In the genomic region with DNA sequence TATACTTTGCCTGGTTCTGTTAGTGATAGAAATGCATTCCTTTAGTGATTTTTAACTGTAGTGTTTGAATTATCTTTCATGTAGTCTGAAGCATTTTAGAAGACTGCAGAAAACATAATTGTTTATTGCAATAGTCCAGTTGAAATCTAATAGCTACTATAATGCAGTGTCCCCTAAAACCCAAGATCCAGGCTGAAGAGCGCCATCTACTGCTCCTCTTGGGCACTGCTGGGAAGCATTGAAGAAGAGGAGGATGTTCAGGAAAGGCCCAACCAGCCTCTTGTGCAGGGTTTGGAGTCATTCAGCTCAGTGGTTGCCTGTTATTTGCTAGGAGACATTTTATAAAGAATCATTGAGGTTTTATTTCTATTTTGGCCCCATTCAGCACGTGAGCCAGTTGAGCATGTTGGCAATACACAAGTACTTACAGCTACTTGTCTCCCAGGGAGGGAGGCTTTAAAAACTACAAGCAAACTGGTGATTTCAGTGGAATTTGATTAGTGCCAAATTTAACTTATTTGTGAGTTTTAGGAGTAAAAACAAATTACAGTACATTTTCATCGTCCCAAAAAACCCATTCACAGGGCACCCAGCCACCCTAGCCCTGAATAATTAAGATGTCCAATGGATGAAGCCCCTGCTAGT, we compare ENCODE assay signal across 8 cellular contexts.
DNase-seq lines count a peak whose midpoint lies in the region; ATAC-seq and TF ChIP-seq lines count a peak whose summit lies in the region.

No MANE protein-coding gene starts in this region.

- H3K36me3 ChIP-seq in left lung = peaks cover 0 to 87% of the 10 kb centered on the region in 2 donors

- DNase-seq in SIG-M5 treated with dmso at 0.1 percent for 504 hours (lab: John Stamatoyannopoulos, UW; ENCODE audit: unreplicated experiment) (peak; percentile 40), SIG-M5 (lab: John Stamatoyannopoulos, UW) (no peak), NCI-H2107 treated with DMSO at 0.1 percent for 48 hours (lab: John Stamatoyannopoulos, UW; ENCODE audit: unreplicated experiment) (peak; percentile 53), choroid plexus epithelial cell (ENCODE audit: low read depth) (peak; percentile 82), left lung (peak in 1 of 2 donors; percentile 51), OCI-M2 (lab: John Stamatoyannopoulos, UW; ENCODE audit: unreplicated experiment) (no peak)
- DNase-seq in activated CD4-positive, alpha-beta T cell treated with anti-CD3 and anti-CD28 coated beads for 24 hours (ENCODE audit: low read depth in 2 of 2) = peak; percentile 54
- DNase-seq in stimulated activated CD4-positive, alpha-beta T cell treated with anti-CD3 and anti-CD28 coated beads, TNF-alpha, amount 100 ng/mL, for 24 hours (ENCODE audit: low read depth in 3 of 3) = peak; percentile 40 to 60 (median 41)

- peak; percentile 96 for ATAC-seq in left lung

- H3K27me3 ChIP-seq in left lung = no peaks in the 10 kb centered on the region

- peak; percentile 100 for TF ChIP-seq CTCF in choroid plexus epithelial cell (conservative IDR thresholded peaks at IDR 0.05; ENCODE audit: low read depth, low read length)
- TF ChIP-seq CTCF in left lung (IDR thresholded peaks at IDR 0.05) = peak; percentile 91 to 97

- H3K9me3 ChIP-seq in left lung = no peaks in the 10 kb centered on the region

- no peak overlapping the region for H3K4me3 ChIP-seq in choroid plexus epithelial cell (ENCODE audit: low read depth, low read length)
- no peak overlapping the region for H3K4me3 ChIP-seq in left lung

- no peak overlapping the region for H3K27ac ChIP-seq in left lung

- no peaks in the 10 kb centered on the region for H3K4me1 ChIP-seq in left lung

- intact Hi-C loops in left lung (cut with DNase I) = loop anchor here in 1 of 2 donors (10.0 kb wide), 1 partner anchor 371 kb away; no protein-coding TSS in a partner anchor

Comparison
In these comparisons a context has a peak if more than half of its experiments do, and no peak if none do; other contexts are left out.
1. DNase-seq: peak in SIG-M5 treated with dmso at 0.1 percent for 504 hours (single experiment), NCI-H2107 treated with DMSO at 0.1 percent for 48 hours (single experiment), activated CD4-positive, alpha-beta T cell treated with anti-CD3 and anti-CD28 coated beads for 24 hours (2 of 2), choroid plexus epithelial cell (single experiment) and stimulated activated CD4-positive, alpha-beta T cell treated with anti-CD3 and anti-CD28 coated beads, TNF-alpha, amount 100 ng/mL, for 24 hours (3 of 3); none in SIG-M5 (single experiment) and OCI-M2 (single experiment).